ENCODE assay signal across 2 cellular contexts in the genomic region with DNA sequence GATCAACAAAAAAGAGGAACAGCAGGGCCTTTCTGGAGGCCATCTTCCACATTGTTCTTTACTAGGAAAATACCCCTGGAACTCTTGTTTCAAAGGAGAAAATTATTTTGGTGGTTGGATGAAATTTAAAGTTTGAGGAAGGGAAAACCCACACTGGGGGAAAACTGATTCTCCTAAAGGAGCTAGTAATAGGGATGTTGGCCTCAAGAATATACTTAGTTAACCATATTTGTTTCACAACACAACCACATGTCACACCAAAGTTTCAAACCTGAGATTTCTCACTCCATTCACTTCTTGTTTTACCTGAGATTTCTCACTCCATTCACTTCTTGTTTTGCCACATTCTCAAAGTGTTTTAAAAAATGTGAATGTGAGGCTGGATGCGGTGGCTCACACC.
TF ChIP-seq lines count a peak whose summit lies in the region.

No MANE protein-coding gene starts in this region.

TF ChIP-seq in A549, 52 proteins besides CTCF, POLR2A, EP300 and RAD21:
- TF ChIP-seq CHD2 (IDR thresholded peaks at IDR 0.05; ENCODE audit: low read length, partially characterized antibody) (no peak), NPAS2 (CRISPR knock-in tag; IDR thresholded peaks at IDR 0.05; ENCODE audit: borderline replicate concordance) (no peak)
- TF ChIP-seq, protein P1, sequence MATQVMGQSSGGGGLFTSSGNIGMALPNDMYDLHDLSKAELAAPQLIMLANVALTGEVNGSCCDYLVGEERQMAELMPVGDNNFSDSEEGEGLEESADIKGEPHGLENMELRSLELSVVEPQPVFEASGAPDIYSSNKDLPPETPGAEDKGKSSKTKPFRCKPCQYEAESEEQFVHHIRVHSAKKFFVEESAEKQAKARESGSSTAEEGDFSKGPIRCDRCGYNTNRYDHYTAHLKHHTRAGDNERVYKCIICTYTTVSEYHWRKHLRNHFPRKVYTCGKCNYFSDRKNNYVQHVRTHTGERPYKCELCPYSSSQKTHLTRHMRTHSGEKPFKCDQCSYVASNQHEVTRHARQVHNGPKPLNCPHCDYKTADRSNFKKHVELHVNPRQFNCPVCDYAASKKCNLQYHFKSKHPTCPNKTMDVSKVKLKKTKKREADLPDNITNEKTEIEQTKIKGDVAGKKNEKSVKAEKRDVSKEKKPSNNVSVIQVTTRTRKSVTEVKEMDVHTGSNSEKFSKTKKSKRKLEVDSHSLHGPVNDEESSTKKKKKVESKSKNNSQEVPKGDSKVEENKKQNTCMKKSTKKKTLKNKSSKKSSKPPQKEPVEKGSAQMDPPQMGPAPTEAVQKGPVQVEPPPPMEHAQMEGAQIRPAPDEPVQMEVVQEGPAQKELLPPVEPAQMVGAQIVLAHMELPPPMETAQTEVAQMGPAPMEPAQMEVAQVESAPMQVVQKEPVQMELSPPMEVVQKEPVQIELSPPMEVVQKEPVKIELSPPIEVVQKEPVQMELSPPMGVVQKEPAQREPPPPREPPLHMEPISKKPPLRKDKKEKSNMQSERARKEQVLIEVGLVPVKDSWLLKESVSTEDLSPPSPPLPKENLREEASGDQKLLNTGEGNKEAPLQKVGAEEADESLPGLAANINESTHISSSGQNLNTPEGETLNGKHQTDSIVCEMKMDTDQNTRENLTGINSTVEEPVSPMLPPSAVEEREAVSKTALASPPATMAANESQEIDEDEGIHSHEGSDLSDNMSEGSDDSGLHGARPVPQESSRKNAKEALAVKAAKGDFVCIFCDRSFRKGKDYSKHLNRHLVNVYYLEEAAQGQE (IDR thresholded peaks at IDR 0.05), result no peak
- TF ChIP-seq, protein P2, sequence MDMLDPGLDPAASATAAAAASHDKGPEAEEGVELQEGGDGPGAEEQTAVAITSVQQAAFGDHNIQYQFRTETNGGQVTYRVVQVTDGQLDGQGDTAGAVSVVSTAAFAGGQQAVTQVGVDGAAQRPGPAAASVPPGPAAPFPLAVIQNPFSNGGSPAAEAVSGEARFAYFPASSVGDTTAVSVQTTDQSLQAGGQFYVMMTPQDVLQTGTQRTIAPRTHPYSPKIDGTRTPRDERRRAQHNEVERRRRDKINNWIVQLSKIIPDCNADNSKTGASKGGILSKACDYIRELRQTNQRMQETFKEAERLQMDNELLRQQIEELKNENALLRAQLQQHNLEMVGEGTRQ (IDR thresholded peaks at IDR 0.05), result no peak

TF ChIP-seq in GM12878, 131 proteins besides CTCF, POLR2A, EP300 and RAD21:
- TF ChIP-seq RELA (IDR thresholded peaks at IDR 0.05; ENCODE audit: borderline replicate concordance, partially characterized antibody), result no peak
- TF ChIP-seq, protein P3, sequence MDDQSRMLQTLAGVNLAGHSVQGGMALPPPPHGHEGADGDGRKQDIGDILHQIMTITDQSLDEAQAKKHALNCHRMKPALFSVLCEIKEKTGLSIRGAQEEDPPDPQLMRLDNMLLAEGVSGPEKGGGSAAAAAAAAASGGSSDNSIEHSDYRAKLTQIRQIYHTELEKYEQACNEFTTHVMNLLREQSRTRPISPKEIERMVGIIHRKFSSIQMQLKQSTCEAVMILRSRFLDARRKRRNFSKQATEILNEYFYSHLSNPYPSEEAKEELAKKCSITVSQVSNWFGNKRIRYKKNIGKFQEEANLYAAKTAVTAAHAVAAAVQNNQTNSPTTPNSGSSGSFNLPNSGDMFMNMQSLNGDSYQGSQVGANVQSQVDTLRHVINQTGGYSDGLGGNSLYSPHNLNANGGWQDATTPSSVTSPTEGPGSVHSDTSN (IDR thresholded peaks at IDR 0.05; ENCODE audit: insufficient replicate concordance, low read depth, low read length), result no peak
- TF ChIP-seq IKZF2 (IDR thresholded peaks at IDR 0.05), result peak; percentile 58 to 60; a peak in 3 of 4 replicates
- TF ChIP-seq, protein P4, sequence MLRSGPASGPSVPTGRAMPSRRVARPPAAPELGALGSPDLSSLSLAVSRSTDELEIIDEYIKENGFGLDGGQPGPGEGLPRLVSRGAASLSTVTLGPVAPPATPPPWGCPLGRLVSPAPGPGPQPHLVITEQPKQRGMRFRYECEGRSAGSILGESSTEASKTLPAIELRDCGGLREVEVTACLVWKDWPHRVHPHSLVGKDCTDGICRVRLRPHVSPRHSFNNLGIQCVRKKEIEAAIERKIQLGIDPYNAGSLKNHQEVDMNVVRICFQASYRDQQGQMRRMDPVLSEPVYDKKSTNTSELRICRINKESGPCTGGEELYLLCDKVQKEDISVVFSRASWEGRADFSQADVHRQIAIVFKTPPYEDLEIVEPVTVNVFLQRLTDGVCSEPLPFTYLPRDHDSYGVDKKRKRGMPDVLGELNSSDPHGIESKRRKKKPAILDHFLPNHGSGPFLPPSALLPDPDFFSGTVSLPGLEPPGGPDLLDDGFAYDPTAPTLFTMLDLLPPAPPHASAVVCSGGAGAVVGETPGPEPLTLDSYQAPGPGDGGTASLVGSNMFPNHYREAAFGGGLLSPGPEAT (IDR thresholded peaks at IDR 0.05; ENCODE audit: low read depth), result peak; percentile 46; the same call in 1 of the 2 replicates
- TF ChIP-seq MEF2B (IDR thresholded peaks at IDR 0.05; ENCODE audit: partially characterized antibody, poor library complexity, severe bottlenecking), result peak; percentile 14
- TF ChIP-seq DPF2 (IDR thresholded peaks at IDR 0.05), result 0 out of 2 replicates have a peak, but pooled peaks have one; percentile 25
- peak; percentile 41; the same call in 1 of the 2 replicates for TF ChIP-seq SPI1 (IDR thresholded peaks at IDR 0.05; ENCODE audit: borderline replicate concordance, insufficient read depth, low read depth, low read length)
- no peak for TF ChIP-seq KDM1A (IDR thresholded peaks at IDR 0.05; ENCODE audit: borderline replicate concordance)
